33 cellular contexts compared by ENCODE assay signal in genomic region chr20:35669681-35670080, GRCh38.
"Had no signal": no experiment of that assay in that cellular context is flagged by ENCODE, and none has a peak within 500 bp of the region (broad histone marks: within the 10 kb centered on the region; RNA-seq: fewer than 3 reads in every experiment).

No MANE protein-coding gene starts in this region.

- H3K27ac Mint-ChIP-seq: activated CD8-positive, alpha-beta T cell treated with anti-CD3 and anti-CD28 coated beads for 36 hours; activated naive CD4-positive, alpha-beta T cell treated with anti-CD3 and anti-CD28 coated beads, Interleukin-2, amount 10 ng/mL, durations not matched to agents 7 days and 5 days; activated naive CD8-positive, alpha-beta T cell; activated naive CD8-positive, alpha-beta T cell treated with anti-CD3 and anti-CD28 coated beads, Interleukin-2, amount 50 U/mL, for 24 hours; activated T-helper 1 cell treated with anti-CD3 and anti-CD28 coated beads, Interleukin-12 subunit alpha, Interleukin-12 subunit beta, Interleukin-2, Interleukin-4 antibody, amounts not matched to agents 30 ng/mL and 10 ng/mL and 1 ng/mL, durations not matched to agents 14 hours and 24 hours and 36 hours; brain; IgD-negative memory B cell had no signal

- H3K9me3 Mint-ChIP-seq: activated CD8-positive, alpha-beta T cell treated with anti-CD3 and anti-CD28 coated beads for 36 hours; activated naive CD4-positive, alpha-beta T cell treated with anti-CD3 and anti-CD28 coated beads, Interleukin-2, amount 10 ng/mL, durations not matched to agents 7 days and 5 days; activated naive CD8-positive, alpha-beta T cell treated with anti-CD3 and anti-CD28 coated beads, Interleukin-2, amount 50 U/mL, for 24 hours; activated T-cell treated with anti-CD3 and anti-CD28 coated beads, Interleukin-2, amount 50 U/mL, for 4 hours; activated T-helper 1 cell treated with anti-CD3 and anti-CD28 coated beads, Interleukin-12 subunit alpha, Interleukin-12 subunit beta, Interleukin-2, Interleukin-4 antibody, amounts not matched to agents 30 ng/mL and 10 ng/mL and 1 ng/mL, durations not matched to agents 14 hours and 24 hours and 36 hours; IgD-negative memory B cell had no signal

- H3K27ac ChIP-seq: PC-9, RWPE1 had no signal

- H3K27me3 ChIP-seq: MG63 had no signal

- H3K4me3 Mint-ChIP-seq: activated CD8-positive, alpha-beta T cell treated with anti-CD3 and anti-CD28 coated beads for 36 hours; activated naive CD4-positive, alpha-beta T cell treated with anti-CD3 and anti-CD28 coated beads, Interleukin-2, amount 10 ng/mL, durations not matched to agents 7 days and 5 days; activated naive CD8-positive, alpha-beta T cell; activated naive CD8-positive, alpha-beta T cell treated with anti-CD3 and anti-CD28 coated beads, Interleukin-2, amount 50 U/mL, for 24 hours; activated T-cell treated with anti-CD3 and anti-CD28 coated beads, Interleukin-2, amount 50 U/mL, for 4 hours; activated T-helper 1 cell treated with anti-CD3 and anti-CD28 coated beads, Interleukin-12 subunit alpha, Interleukin-12 subunit beta, Interleukin-2, Interleukin-4 antibody, amounts not matched to agents 30 ng/mL and 10 ng/mL and 1 ng/mL, durations not matched to agents 14 hours and 24 hours and 36 hours; brain had no signal

- H3K9me3 ChIP-seq: MG63 had no signal

- ATAC-seq: activated CD8-positive, alpha-beta T cell treated with anti-CD3 and anti-CD28 coated beads for 36 hours; activated naive CD8-positive, alpha-beta T cell treated with anti-CD3 and anti-CD28 coated beads, Interleukin-2, amount 50 U/mL, for 24 hours; activated T-cell treated with anti-CD3 and anti-CD28 coated beads, Interleukin-2, amount 50 U/mL, for 4 hours had no signal

- DNase-seq: activated CD4-positive, alpha-beta T cell treated with anti-CD3 and anti-CD28 coated beads for 4 hours; activated CD4-positive, alpha-beta T cell treated with anti-CD3 and anti-CD28 coated beads, Interleukin-2, amount 50 U/mL, for 1 hour; activated CD8-positive, alpha-beta T cell treated with anti-CD3 and anti-CD28 coated beads for 36 hours; activated effector memory CD4-positive, alpha-beta T cell treated with Interleukin-2 at 50 U/mL for 16 hours; activated naive CD4-positive, alpha-beta T cell treated with anti-CD3 and anti-CD28 coated beads, Interleukin-2, amount 10 ng/mL, durations not matched to agents 7 days and 5 days; activated naive CD8-positive, alpha-beta T cell treated with anti-CD3 and anti-CD28 coated beads, Interleukin-2, amount 50 U/mL, for 24 hours; activated T-cell treated with anti-CD3 and anti-CD28 coated beads for 4 hours; activated T-cell treated with anti-CD3 and anti-CD28 coated beads, Interleukin-2, amount 50 U/mL, for 4 hours; anterior cingulate cortex; caudate nucleus; Karpas-422; KBM-7; MG63; NCI-H1048; NCI-H1105 treated with DMSO at 0.1 percent for 48 hours; NCI-H1436; NCI-H1694 treated with DMSO at 0.1 percent for 48 hours; NCI-H2029 treated with DMSO at 0.1 percent for 48 hours; NCI-H2107; NCI-H2171; NCI-H510A; NCI-H526; NCI-H748 treated with DMSO at 0.1 percent for 48 hours; NK-92 treated with Interleukin-12 subunit alpha and Interleukin-12 subunit beta, amount 100 ng/mL, for 24 hours; PC-9; Right ventricle myocardium superior; SW 1271; T-helper 1 cell had no signal

- H3K27me3 Mint-ChIP-seq: activated CD8-positive, alpha-beta T cell treated with anti-CD3 and anti-CD28 coated beads for 36 hours; activated naive CD4-positive, alpha-beta T cell treated with anti-CD3 and anti-CD28 coated beads, Interleukin-2, amount 10 ng/mL, durations not matched to agents 7 days and 5 days; activated naive CD8-positive, alpha-beta T cell; activated naive CD8-positive, alpha-beta T cell treated with anti-CD3 and anti-CD28 coated beads, Interleukin-2, amount 50 U/mL, for 24 hours; IgD-negative memory B cell had no signal

- H3K4me3 ChIP-seq: MG63, PC-9 had no signal
